2 cellular contexts compared by ENCODE assay signal in the genomic region with DNA sequence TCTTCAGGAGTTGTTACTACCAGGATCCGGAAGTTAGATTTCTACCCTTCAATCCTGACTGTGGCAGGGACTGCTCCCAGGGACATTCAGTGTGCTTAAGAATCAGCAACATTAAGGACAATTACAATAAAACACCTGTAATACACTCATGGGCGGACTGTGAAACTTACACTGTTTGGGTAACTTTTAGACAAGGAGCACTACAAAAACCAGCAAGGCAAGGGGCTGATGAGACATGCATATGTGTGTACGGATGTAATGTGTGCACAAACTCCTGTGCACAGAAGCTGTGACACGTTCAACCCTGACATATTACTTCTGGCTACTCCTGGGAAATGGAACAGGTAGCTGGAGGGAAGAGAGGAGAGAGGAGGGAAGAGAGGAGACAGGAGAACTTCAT.
A peak's percentile ranks its signal among the peaks of the same experiment; 100 is the strongest.
TF ChIP-seq lines count a peak whose summit lies in the region.

No MANE protein-coding gene starts in this region.

TF ChIP-seq in HepG2, 621 proteins besides CTCF, POLR2A, EP300 and RAD21:
- TF ChIP-seq POLR2AphosphoS2 (IDR thresholded peaks at IDR 0.05; ENCODE audit: low read depth, low read length): peak; percentile 57; the same call in 1 of the 2 replicates
- TF ChIP-seq HNRNPK (IDR thresholded peaks at IDR 0.05; ENCODE audit: low read depth, low read length, poor library complexity, severe bottlenecking): no peak
- peak; percentile 62 for TF ChIP-seq RBM22 (optimal IDR thresholded peaks at IDR 0.05; ENCODE audit: low read length)

TF ChIP-seq in IMR-90, 13 proteins besides CTCF, POLR2A, EP300 and RAD21:
- TF ChIP-seq FOS (IDR thresholded peaks at IDR 0.05; ENCODE audit: low read depth, low read length) (no peak), NFE2L2 (IDR thresholded peaks at IDR 0.05; ENCODE audit: low read depth, low read length) (no peak), MAZ (IDR thresholded peaks at IDR 0.05; ENCODE audit: borderline replicate concordance, low read depth, low read length) (no peak), CHD1 (IDR thresholded peaks at IDR 0.05; ENCODE audit: low read depth, low read length) (no peak), USF2 (IDR thresholded peaks at IDR 0.05; ENCODE audit: low read depth, low read length) (no peak), RCOR1 (IDR thresholded peaks at IDR 0.05; ENCODE audit: insufficient replicate concordance, low read length) (no peak)
- TF ChIP-seq, protein P1, sequence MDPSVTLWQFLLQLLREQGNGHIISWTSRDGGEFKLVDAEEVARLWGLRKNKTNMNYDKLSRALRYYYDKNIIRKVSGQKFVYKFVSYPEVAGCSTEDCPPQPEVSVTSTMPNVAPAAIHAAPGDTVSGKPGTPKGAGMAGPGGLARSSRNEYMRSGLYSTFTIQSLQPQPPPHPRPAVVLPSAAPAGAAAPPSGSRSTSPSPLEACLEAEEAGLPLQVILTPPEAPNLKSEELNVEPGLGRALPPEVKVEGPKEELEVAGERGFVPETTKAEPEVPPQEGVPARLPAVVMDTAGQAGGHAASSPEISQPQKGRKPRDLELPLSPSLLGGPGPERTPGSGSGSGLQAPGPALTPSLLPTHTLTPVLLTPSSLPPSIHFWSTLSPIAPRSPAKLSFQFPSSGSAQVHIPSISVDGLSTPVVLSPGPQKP (IDR thresholded peaks at IDR 0.05; ENCODE audit: borderline replicate concordance, low read depth, low read length): no peak
